In genomic region chr14:94612580-94613554, GRCh38 we compare ENCODE assay signal across 14 cellular contexts. TPM values are rescaled to one million over a fixed set of nuclear protein-coding genes. Genes with fewer than 3 reads are reported as not detected.
DNase-seq lines count a peak whose midpoint lies in the region; FAIRE-seq and TF ChIP-seq lines count a peak whose summit lies in the region.
"Had no signal": no experiment of that assay in that cellular context is flagged by ENCODE, and none has a peak within 500 bp of the region (broad histone marks: within the 10 kb centered on the region; RNA-seq: fewer than 3 reads in every experiment).

No MANE protein-coding gene starts in this region.

- H3K9me2 ChIP-seq in hepatocyte (replicated peaks; ENCODE audit: insufficient read depth) = no peaks in the 10 kb centered on the region

- H3K36me3 ChIP-seq in bronchial epithelial cell (ENCODE audit: control insufficient read depth, insufficient read depth, low read length) (no peaks in the 10 kb centered on the region), hepatocyte (replicated peaks; ENCODE audit: insufficient read depth, low read depth) (no peaks in the 10 kb centered on the region), rectal smooth muscle tissue (ENCODE audit: control insufficient read depth, insufficient read depth, low read length) (no peaks in the 10 kb centered on the region), smooth muscle cell (ENCODE audit: low read depth) (no peaks in the 10 kb centered on the region)

- no peak for FAIRE-seq in bronchial epithelial cell (lab: Jason Lieb, UNC)
- FAIRE-seq: keratinocyte had no signal

- H3K27me3 ChIP-seq in bronchial epithelial cell (ENCODE audit: control insufficient read depth, insufficient read depth, low read length) = no peaks in the 10 kb centered on the region
- H3K27me3 ChIP-seq in hepatocyte = no peaks in the 10 kb centered on the region
- H3K27me3 ChIP-seq in rectal smooth muscle tissue (ENCODE audit: control insufficient read depth, insufficient read depth, low read length) = no peaks in the 10 kb centered on the region
- no peaks in the 10 kb centered on the region for H3K27me3 ChIP-seq in smooth muscle cell (ENCODE audit: low read depth)
- H3K27me3 ChIP-seq: dorsolateral prefrontal cortex, foreskin keratinocyte had no signal

- H3K4me1 ChIP-seq in hepatocyte (ENCODE audit: insufficient read depth) (peaks cover 15% of the 10 kb centered on the region), rectal smooth muscle tissue (ENCODE audit: control insufficient read depth, insufficient read depth, low read length) (no peaks in the 10 kb centered on the region), smooth muscle cell (ENCODE audit: low read depth) (peaks cover 6% of the 10 kb centered on the region)

- H3K27ac ChIP-seq in hepatocyte = peak overlapping the region; percentile 14
- peak overlapping the region; percentile 4 for H3K27ac ChIP-seq in rectal smooth muscle tissue (ENCODE audit: low read depth, low read length)
- H3K27ac ChIP-seq in smooth muscle cell (ENCODE audit: low read depth) = no peak overlapping the region
- H3K27ac ChIP-seq: foreskin keratinocyte had no signal

- WGBS in hepatocyte (ENCODE audit: low lambda C conversion rate, missing lambda C conversion rate) = 80% methylated on average over 8 of the region's 9 CpGs
- WGBS in smooth muscle cell (ENCODE audit: low lambda C conversion rate) = 73% methylated on average over 9 of the region's 9 CpGs

- no peak overlapping the region for H2AFZ ChIP-seq in hepatocyte
- H2AFZ ChIP-seq in smooth muscle cell (ENCODE audit: low read depth) = no peak overlapping the region

- peak; percentile 74 for DNase-seq in G401 (ENCODE audit: low spot score)
- peak; percentile 14 for DNase-seq in bronchial epithelial cell (ENCODE audit: low read depth)
- no peak for DNase-seq in hepatocyte (ENCODE audit: low spot score)
- DNase-seq in DMS53 (lab: John Stamatoyannopoulos, UW) = no peak
- DNase-seq in activated T-cell treated with anti-CD3 and anti-CD28 coated beads for 4 hours = no peak
- no peak for DNase-seq in activated naive CD4-positive, alpha-beta T cell treated with Interleukin-2 at 50 U/mL for 16 hours
- DNase-seq in smooth muscle cell (lab: John Stamatoyannopoulos, UW; ENCODE audit: unreplicated experiment) = no peak
- DNase-seq: activated naive CD8-positive, alpha-beta T cell treated with anti-CD3 and anti-CD28 coated beads, Interleukin-2, amount 50 U/mL, for 24 hours; NCI-H2171 treated with DMSO at 0.1 percent for 48 hours had no signal

- H3K9me3 ChIP-seq in hepatocyte (ENCODE audit: low read depth) (no peaks in the 10 kb centered on the region), smooth muscle cell (replicated peaks; ENCODE audit: low read depth) (peaks cover 3% of the 10 kb centered on the region)

- TF ChIP-seq CTCF in bronchial epithelial cell (IDR thresholded peaks at IDR 0.05; ENCODE audit: insufficient read depth, low read length, severe bottlenecking) (no peak), hepatocyte (IDR thresholded peaks at IDR 0.05; ENCODE audit: poor library complexity) (no peak), smooth muscle cell (IDR thresholded peaks at IDR 0.05; ENCODE audit: borderline replicate concordance, insufficient read depth, poor library complexity, severe bottlenecking) (no peak)

- H3K9ac ChIP-seq in rectal smooth muscle tissue (ENCODE audit: low read length) = no peak overlapping the region
- H3K9ac ChIP-seq in smooth muscle cell (ENCODE audit: low read depth) = no peak overlapping the region

- H3F3A ChIP-seq in smooth muscle cell (ENCODE audit: low read depth) = no peaks in the 10 kb centered on the region

- no peaks in the 10 kb centered on the region for H3K79me2 ChIP-seq in hepatocyte
- no peaks in the 10 kb centered on the region for H3K79me2 ChIP-seq in smooth muscle cell (ENCODE audit: low read depth)

- H4K20me1 ChIP-seq in hepatocyte (ENCODE audit: insufficient read depth, poor library complexity, severe bottlenecking) = no peaks in the 10 kb centered on the region
- no peaks in the 10 kb centered on the region for H4K20me1 ChIP-seq in smooth muscle cell (ENCODE audit: low read depth)

- in situ Hi-C loops in G401 (cut with HindIII; ENCODE audit: low sequenced_read_pairs) = no loop called here

- H3K4me2 ChIP-seq in hepatocyte (peak overlapping the region; percentile 31), smooth muscle cell (no peak overlapping the region)

- H3K4me3 ChIP-seq in bronchial epithelial cell (ENCODE audit: low read depth, low read length) (no peak overlapping the region), hepatocyte (no peak overlapping the region), rectal smooth muscle tissue (ENCODE audit: low read length) (no peak overlapping the region), smooth muscle cell (no peak overlapping the region)

RNA-seq across cellular contexts. Expression of gene SERPINA3, which starts 0.7 kb away (rescaled TPM):
- total RNA-seq in G401 (2014; rRNA removed; shearing (Covaris generic)) = not detected in 2 replicates
- total RNA-seq in bronchial epithelial cell (0.79 and 1.3 TPM in 2 replicates), hepatocyte (402 and 457 TPM in 2 replicates), smooth muscle cell (0.09 and 3.2 TPM in 2 replicates)
- polyA plus RNA-seq in hepatocyte (359 and 461 TPM in 2 replicates), smooth muscle cell (0.45 and 2.6 TPM in 2 replicates)
- total RNA-seq: foreskin keratinocyte had no signal

RNA-seq across cellular contexts. Expression of gene SERPINA5, which starts 31.6 kb away (rescaled TPM):
- total RNA-seq in G401 (2014; rRNA removed; shearing (Covaris generic)) = not detected in 2 replicates
- total RNA-seq in bronchial epithelial cell (not detected in 2 replicates), hepatocyte (88.8 and 109 TPM in 2 replicates), smooth muscle cell (0.27 TPM in 2 replicates)
- polyA plus RNA-seq in hepatocyte (73.6 and 98.7 TPM in 2 replicates), smooth muscle cell (0.43 TPM in 1 of 2 replicates, not detected in the other)
- total RNA-seq: foreskin keratinocyte, temporal lobe had no signal
- polyA plus RNA-seq: foreskin keratinocyte, keratinocyte had no signal

RNA-seq across cellular contexts. Expression of gene SERPINA4, which starts 51.6 kb away (rescaled TPM):
- not detected in 2 replicates for total RNA-seq in G401 (2014; rRNA removed; shearing (Covaris generic))
- total RNA-seq in bronchial epithelial cell = not detected in 2 replicates
- total RNA-seq in hepatocyte = 22.7 and 27.8 TPM in 2 replicates
- polyA plus RNA-seq in hepatocyte = 26.9 and 35.2 TPM in 2 replicates
- not detected in 2 replicates for total RNA-seq in smooth muscle cell
- polyA plus RNA-seq in smooth muscle cell = not detected in 2 replicates
- total RNA-seq: dorsolateral prefrontal cortex, foreskin keratinocyte, temporal lobe had no signal
- polyA plus RNA-seq: foreskin keratinocyte, keratinocyte had no signal

Comparison
In these comparisons a context has a peak if more than half of its experiments do, and no peak if none do; other contexts are left out.
1. DNase-seq: peak in G401 (single experiment) and bronchial epithelial cell (single experiment); none in hepatocyte (single experiment), DMS53 (single experiment), activated T-cell treated with anti-CD3 and anti-CD28 coated beads for 4 hours (single experiment), activated naive CD4-positive, alpha-beta T cell treated with Interleukin-2 at 50 U/mL for 16 hours (single experiment) and smooth muscle cell (single experiment).
2. RNA of gene SERPINA3, which starts 0.7 kb away (total RNA-seq): 402 to 457 TPM in hepatocyte; 0.09 to 3.2 TPM in smooth muscle cell, 0.79 to 1.3 TPM in bronchial epithelial cell and not detected in G401; every median in the first group is over 10 times any median in the second.
3. RNA of gene SERPINA5, which starts 31.6 kb away (total RNA-seq): 88.8 to 109 TPM in hepatocyte; 0.27 TPM in smooth muscle cell, not detected in G401 and not detected in bronchial epithelial cell; every median in the first group is over 10 times any median in the second.
4. RNA of gene SERPINA4, which starts 51.6 kb away (total RNA-seq): 22.7 to 27.8 TPM in hepatocyte; not detected in G401, not detected in bronchial epithelial cell and not detected in smooth muscle cell; every median in the first group is over 10 times any median in the second.